13 cellular contexts compared by ENCODE assay signal in genomic region chr1:15062479-15063099, GRCh38.
DNase-seq lines count a peak whose midpoint lies in the region; ATAC-seq and TF ChIP-seq lines count a peak whose summit lies in the region.
"Had no signal": no experiment of that assay in that cellular context is flagged by ENCODE, and none has a peak within 500 bp of the region (broad histone marks: within the 10 kb centered on the region; RNA-seq: fewer than 3 reads in every experiment).

No MANE protein-coding gene starts in this region.

- CTCF ChIA-PET in HEK293 (lab: Yijun Ruan, JAX) = interaction anchor here (1.0 kb wide), 1 partner anchor 8 kb away, joined by 7 read pairs; no protein-coding TSS in a partner anchor

- TF ChIP-seq POLR2A in adrenal gland (IDR thresholded peaks at IDR 0.05) = no peak

- DNase-seq in AG10803 (ENCODE audit: low read depth) (no peak), adrenal gland (no peak), kidney glomerular epithelial cell (lab: John Stamatoyannopoulos, UW) (peak; percentile 4), hippocampal formation (lab: John Stamatoyannopoulos, UW) (no peak), anterior cingulate cortex (lab: John Stamatoyannopoulos, UW) (no peak)
- no peak for DNase-seq in stimulated activated effector memory CD8-positive, alpha-beta T cell treated with anti-CD3 and anti-CD28 coated beads, Interleukin-12 subunit alpha, Interleukin-12 subunit beta, amount 100 ng/mL, for 72 hours (ENCODE audit: low spot score in 2 of 2)
- DNase-seq: GF-D8; naive thymus-derived CD8-positive, alpha-beta T cell had no signal

- peaks cover 2% of the 10 kb centered on the region for H3K9me3 Mint-ChIP-seq in stimulated activated effector memory CD8-positive, alpha-beta T cell treated with anti-CD3 and anti-CD28 coated beads, Interleukin-12 subunit alpha, Interleukin-12 subunit beta, amount 100 ng/mL, for 72 hours

- POLR2A ChIA-PET in HEK293 (lab: Yijun Ruan, JAX) = no interaction called here

- H3K27ac Mint-ChIP-seq in stimulated activated effector memory CD8-positive, alpha-beta T cell treated with anti-CD3 and anti-CD28 coated beads, Interleukin-12 subunit alpha, Interleukin-12 subunit beta, amount 100 ng/mL, for 72 hours = no peak overlapping the region
- H3K27ac Mint-ChIP-seq: activated T-helper 1 cell treated with anti-CD3 and anti-CD28 coated beads, Interleukin-12 subunit alpha, Interleukin-12 subunit beta, Interleukin-2, Interleukin-4 antibody, amounts not matched to agents 30 ng/mL and 10 ng/mL and 1 ng/mL, durations not matched to agents 14 hours and 24 hours and 36 hours; IgD-negative memory B cell; naive thymus-derived CD8-positive, alpha-beta T cell had no signal

- ATAC-seq in stimulated activated effector memory CD8-positive, alpha-beta T cell treated with anti-CD3 and anti-CD28 coated beads, Interleukin-12 subunit alpha, Interleukin-12 subunit beta, amount 100 ng/mL, for 72 hours = no peak
- no peak for ATAC-seq in GM18868 (IDR thresholded peaks at IDR 0.05; ENCODE audit: unreplicated experiment)
- ATAC-seq: naive thymus-derived CD8-positive, alpha-beta T cell had no signal

- H3K4me3 Mint-ChIP-seq in stimulated activated effector memory CD8-positive, alpha-beta T cell treated with anti-CD3 and anti-CD28 coated beads, Interleukin-12 subunit alpha, Interleukin-12 subunit beta, amount 100 ng/mL, for 72 hours = no peak overlapping the region
- H3K4me3 Mint-ChIP-seq: activated T-helper 1 cell treated with anti-CD3 and anti-CD28 coated beads, Interleukin-12 subunit alpha, Interleukin-12 subunit beta, Interleukin-2, Interleukin-4 antibody, amounts not matched to agents 30 ng/mL and 10 ng/mL and 1 ng/mL, durations not matched to agents 14 hours and 24 hours and 36 hours; IgD-negative memory B cell; naive thymus-derived CD8-positive, alpha-beta T cell had no signal

- H3K27ac ChIP-seq in HEK293 (ENCODE audit: extremely low read depth, low read depth, low read length) = no peak overlapping the region
- no peak overlapping the region for H3K27ac ChIP-seq in adrenal gland
- H3K27ac ChIP-seq: esophagus muscularis mucosa had no signal

- H3K4me1 ChIP-seq in HEK293 (ENCODE audit: control insufficient read depth, insufficient read depth, low read length) (no peaks in the 10 kb centered on the region), adrenal gland (replicated peaks in 1 of 2) (no peaks in the 10 kb centered on the region)
- H3K4me1 ChIP-seq: esophagus muscularis mucosa had no signal

- no peaks in the 10 kb centered on the region for H3K9me3 ChIP-seq in HEK293 (ENCODE audit: control insufficient read depth, insufficient read depth, low read depth, low read length)
- no peaks in the 10 kb centered on the region for H3K9me3 ChIP-seq in adrenal gland (replicated peaks in 1 of 3)

- peaks cover 7% of the 10 kb centered on the region for H3K4me1 Mint-ChIP-seq in stimulated activated effector memory CD8-positive, alpha-beta T cell treated with anti-CD3 and anti-CD28 coated beads, Interleukin-12 subunit alpha, Interleukin-12 subunit beta, amount 100 ng/mL, for 72 hours
- H3K4me1 Mint-ChIP-seq: IgD-negative memory B cell had no signal

- peak; percentile 56 for TF ChIP-seq CTCF in AG10803 (conservative IDR thresholded peaks at IDR 0.05; ENCODE audit: low read length)
- TF ChIP-seq CTCF in HEK293 (tag by site-specific recombination; IDR thresholded peaks at IDR 0.05) = 0 out of 2 replicates have a peak, but pooled peaks have one; percentile 24
- peak in 5 of 6 experiments; percentile 15 to 41 (median 37) for TF ChIP-seq CTCF in adrenal gland (IDR thresholded peaks at IDR 0.05)

- intact Hi-C loops in adrenal gland (cut with DNase I) = no loop called here

- no peaks in the 10 kb centered on the region for H3K36me3 Mint-ChIP-seq in stimulated activated effector memory CD8-positive, alpha-beta T cell treated with anti-CD3 and anti-CD28 coated beads, Interleukin-12 subunit alpha, Interleukin-12 subunit beta, amount 100 ng/mL, for 72 hours
- H3K36me3 Mint-ChIP-seq: IgD-negative memory B cell; naive thymus-derived CD8-positive, alpha-beta T cell had no signal

- peaks cover 0 to 81% of the 10 kb centered on the region in 2 experiments; a peak in 1 of 3 replicates for H3K36me3 ChIP-seq in HEK293 (ENCODE audit: control insufficient read depth in 2 of 2, insufficient read depth in 1 of 2, low read length in 2 of 2)
- peaks cover 0 to 14% of the 10 kb centered on the region in 2 donors for H3K36me3 ChIP-seq in adrenal gland (replicated peaks in 1 of 2)

- H3K27me3 ChIP-seq in adrenal gland = no peaks in the 10 kb centered on the region
- H3K27me3 ChIP-seq: esophagus muscularis mucosa had no signal

- H3K4me3 ChIP-seq in AG10803 (ENCODE audit: low read length) (no peak overlapping the region), HEK293 (ENCODE audit: low read depth, low read length) (no peak overlapping the region), adrenal gland (no peak overlapping the region)
- H3K4me3 ChIP-seq: esophagus muscularis mucosa had no signal

- WGBS in adrenal gland, 4 donors = 93 to 98% (median 96%) methylated on average over 5 to 6 of the region's 6 CpGs

TF ChIP-seq in HEK293, 187 proteins besides CTCF, POLR2A, EP300 and RAD21:
- no peak for TF ChIP-seq KLF17 (tag by site-specific recombination; IDR thresholded peaks at IDR 0.05)
- TF ChIP-seq GLI4 (tag by site-specific recombination; IDR thresholded peaks at IDR 0.05) = no peak
TF ChIP-seq in HEK293: peak in this region for 0.
